ENCODE assay signal across 9 cellular contexts in the genomic region with DNA sequence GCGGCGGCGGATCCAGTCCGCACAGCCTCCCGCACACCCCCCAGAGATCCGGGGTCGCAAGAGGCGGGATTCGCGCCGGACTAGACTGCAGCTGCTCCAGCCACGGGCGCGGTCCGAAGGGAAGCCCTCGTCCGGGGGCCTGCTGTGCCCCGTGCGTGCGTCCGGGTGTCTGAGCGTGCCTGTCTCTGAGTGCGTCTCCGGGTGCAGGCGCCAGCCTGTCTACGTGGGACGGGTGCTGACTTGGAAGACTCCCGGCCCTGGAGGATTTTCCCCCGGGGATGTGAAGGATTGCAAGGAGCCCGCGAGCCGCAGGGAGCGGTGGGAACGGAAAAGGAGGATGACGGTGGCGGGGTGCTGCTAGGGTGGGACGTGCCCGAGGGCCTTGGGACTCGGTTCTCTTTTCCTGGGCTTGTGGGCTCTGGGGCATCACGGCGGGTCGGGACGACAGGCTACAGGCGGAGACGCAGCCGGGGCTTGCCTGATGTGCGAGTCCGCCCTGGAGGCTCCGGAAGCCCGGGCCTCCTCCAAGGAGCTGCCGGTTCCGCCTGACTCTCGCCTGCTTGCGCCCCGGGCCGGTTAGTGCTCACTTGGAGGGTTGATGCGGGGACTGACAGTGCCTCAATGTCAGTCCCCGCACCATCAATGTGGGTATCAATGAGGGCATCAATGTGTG. TPM values are rescaled to one million over a fixed set of nuclear protein-coding genes. Genes with fewer than 3 reads are reported as not detected.
DNase-seq lines count a peak whose midpoint lies in the region; ATAC-seq and TF ChIP-seq lines count a peak whose summit lies in the region.
"Had no signal": no experiment of that assay in that cellular context is flagged by ENCODE, and none has a peak within 500 bp of the region (broad histone marks: within the 10 kb centered on the region; RNA-seq: fewer than 3 reads in every experiment).

No MANE protein-coding gene starts in this region.

- no peak for ATAC-seq in HG02588 (IDR thresholded peaks at IDR 0.05; ENCODE audit: unreplicated experiment)
- ATAC-seq in HG02852 (IDR thresholded peaks at IDR 0.05; ENCODE audit: unreplicated experiment), result no peak

- H3K4me1 ChIP-seq in iPS-18a (ENCODE audit: control insufficient read depth, low read depth, low read length), result no peaks in the 10 kb centered on the region
- H3K4me1 ChIP-seq in rectal smooth muscle tissue (ENCODE audit: control insufficient read depth, insufficient read depth, low read length), result peaks cover 2% of the 10 kb centered on the region

- in situ Hi-C loops in brain microvascular endothelial cell (cut with HindIII; ENCODE audit: low pct_ligation_motif_present, low sequenced_read_pairs), result no loop called here

- H3K4me3 ChIP-seq in brain microvascular endothelial cell (ENCODE audit: low read depth, low read length) (peak overlapping the region; percentile 33), iPS-18a (ENCODE audit: low read length) (peak overlapping the region; percentile 42), rectal smooth muscle tissue (ENCODE audit: low read length) (peak overlapping the region; percentile 38)

- H3K9me3 ChIP-seq in iPS-18a (ENCODE audit: control insufficient read depth, low read depth, low read length), result no peaks in the 10 kb centered on the region

- H3K36me3 ChIP-seq in brain microvascular endothelial cell (replicated peaks), result no peaks in the 10 kb centered on the region
- no peaks in the 10 kb centered on the region for H3K36me3 ChIP-seq in iPS-18a (ENCODE audit: control insufficient read depth, low read depth, low read length)
- no peaks in the 10 kb centered on the region for H3K36me3 ChIP-seq in rectal smooth muscle tissue (ENCODE audit: control insufficient read depth, insufficient read depth, low read length)

- H3K9ac ChIP-seq in iPS-18a (ENCODE audit: low read length), result no peak overlapping the region
- no peak overlapping the region for H3K9ac ChIP-seq in rectal smooth muscle tissue (ENCODE audit: low read length)

- H3K27ac ChIP-seq in brain microvascular endothelial cell (no peak overlapping the region), iPS-18a (ENCODE audit: low read length) (no peak overlapping the region), rectal smooth muscle tissue (ENCODE audit: low read depth, low read length) (no peak overlapping the region)

- TF ChIP-seq CTCF in brain microvascular endothelial cell (IDR thresholded peaks at IDR 0.05; ENCODE audit: low read depth, low read length, missing control alignments), result no peak

- H3K27me3 ChIP-seq in brain microvascular endothelial cell (replicated peaks), result peaks cover 59% of the 10 kb centered on the region
- H3K27me3 ChIP-seq in iPS-18a (ENCODE audit: control insufficient read depth, insufficient read depth, low read length), result peaks cover 94% of the 10 kb centered on the region
- peaks cover 9% of the 10 kb centered on the region for H3K27me3 ChIP-seq in rectal smooth muscle tissue (ENCODE audit: control insufficient read depth, insufficient read depth, low read length)

- DNase-seq in Daoy (ENCODE audit: low read depth) (peak; percentile 8), brain microvascular endothelial cell (peak; percentile 33), cerebellar nuclear complex (lab: John Stamatoyannopoulos, UW) (no peak), GF-D8 (lab: John Stamatoyannopoulos, UW) (no peak)
- DNase-seq: activated naive CD8-positive, alpha-beta T cell treated with anti-CD3 and anti-CD28 coated beads for 36 hours had no signal

RNA-seq across cellular contexts. Expression of gene MAFB, which starts 5.7 kb away (rescaled TPM):
- 0.97 and 1.1 TPM in 2 replicates for total RNA-seq in Daoy (2014; rRNA removed; shearing (Covaris generic))
- total RNA-seq: activated naive CD8-positive, alpha-beta T cell treated with anti-CD3 and anti-CD28 coated beads for 36 hours had no signal

Comparison
In these comparisons a context has a peak if more than half of its experiments do, and no peak if none do; other contexts are left out.
1. DNase-seq: peak in Daoy (single experiment) and brain microvascular endothelial cell (single experiment); none in cerebellar nuclear complex (0 of 2) and GF-D8 (single experiment).
2. Peak in every context shown above with its lines, with median percentiles within 50 percentile points of each other: H3K4me3 ChIP-seq.